1 cellular context compared by ENCODE assay signal in genomic region chr16:14405611-14406537, GRCh38.
TF ChIP-seq lines count a peak whose summit lies in the region.

No MANE protein-coding gene starts in this region.

TF ChIP-seq in HepG2, 621 proteins besides CTCF, POLR2A, EP300 and RAD21 (continued from another document and continues in another):
- TF ChIP-seq, protein P1, sequence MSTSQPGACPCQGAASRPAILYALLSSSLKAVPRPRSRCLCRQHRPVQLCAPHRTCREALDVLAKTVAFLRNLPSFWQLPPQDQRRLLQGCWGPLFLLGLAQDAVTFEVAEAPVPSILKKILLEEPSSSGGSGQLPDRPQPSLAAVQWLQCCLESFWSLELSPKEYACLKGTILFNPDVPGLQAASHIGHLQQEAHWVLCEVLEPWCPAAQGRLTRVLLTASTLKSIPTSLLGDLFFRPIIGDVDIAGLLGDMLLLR (CRISPR knock-in tag; IDR thresholded peaks at IDR 0.05): peak; percentile 94; the same call in 1 of the 2 replicates
- TF ChIP-seq ZNF709 (CRISPR knock-in tag; IDR thresholded peaks at IDR 0.05): peak; percentile 97
- 0 out of 2 replicates have a peak, but pooled peaks have one; percentile 48 for TF ChIP-seq FOXK2 (IDR thresholded peaks at IDR 0.05)
- TF ChIP-seq KAT8 (CRISPR knock-in tag; IDR thresholded peaks at IDR 0.05): peak; percentile 66
- 0 out of 2 replicates have a peak, but pooled peaks have one; percentile 65 for TF ChIP-seq ZSCAN20 (CRISPR knock-in tag; IDR thresholded peaks at IDR 0.05; ENCODE audit: borderline replicate concordance)
- TF ChIP-seq TP53 (CRISPR knock-in tag; conservative IDR thresholded peaks at IDR 0.05): peak; percentile 88
- TF ChIP-seq KDM5B (CRISPR knock-in tag; IDR thresholded peaks at IDR 0.05; ENCODE audit: borderline replicate concordance): peak; percentile 96
- TF ChIP-seq TFDP2 (CRISPR knock-in tag; IDR thresholded peaks at IDR 0.05): peak; percentile 75
- TF ChIP-seq ZNF414 (CRISPR knock-in tag; IDR thresholded peaks at IDR 0.05): peak; percentile 62; the same call in 1 of the 2 replicates
- TF ChIP-seq SRSF1 (optimal IDR thresholded peaks at IDR 0.05; ENCODE audit: low read depth, low read length): no peak
- TF ChIP-seq ZHX1 (CRISPR knock-in tag; IDR thresholded peaks at IDR 0.05; ENCODE audit: low read depth): 0 out of 2 replicates have a peak, but pooled peaks have one; percentile 52
- TF ChIP-seq HNRNPL (IDR thresholded peaks at IDR 0.05; ENCODE audit: low read depth, low read length): 0 out of 2 replicates have a peak, but pooled peaks have one; percentile 73
- TF ChIP-seq, protein P2, sequence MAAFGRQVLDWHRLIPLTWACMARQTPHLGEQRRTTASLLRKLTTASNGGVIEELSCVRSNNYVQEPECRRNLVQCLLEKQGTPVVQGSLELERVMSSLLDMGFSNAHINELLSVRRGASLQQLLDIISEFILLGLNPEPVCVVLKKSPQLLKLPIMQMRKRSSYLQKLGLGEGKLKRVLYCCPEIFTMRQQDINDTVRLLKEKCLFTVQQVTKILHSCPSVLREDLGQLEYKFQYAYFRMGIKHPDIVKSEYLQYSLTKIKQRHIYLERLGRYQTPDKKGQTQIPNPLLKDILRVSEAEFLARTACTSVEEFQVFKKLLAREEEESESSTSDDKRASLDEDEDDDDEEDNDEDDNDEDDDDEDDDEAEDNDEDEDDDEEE (CRISPR knock-in tag; IDR thresholded peaks at IDR 0.05): peak; percentile 88; the same call in 1 of the 2 replicates
- peak; percentile 96 for TF ChIP-seq SALL2 (CRISPR knock-in tag; IDR thresholded peaks at IDR 0.05)
- TF ChIP-seq YY1 (IDR thresholded peaks at IDR 0.05; ENCODE audit: insufficient read depth, insufficient replicate concordance, low read depth, low read length): peak; percentile 27
- peak; percentile 20 for TF ChIP-seq FOSL2 (CRISPR knock-in tag; IDR thresholded peaks at IDR 0.05)
- 0 out of 2 replicates have a peak, but pooled peaks have one; percentile 66 for TF ChIP-seq MYNN (CRISPR knock-in tag; IDR thresholded peaks at IDR 0.05; ENCODE audit: low read depth)
- TF ChIP-seq MNT (IDR thresholded peaks at IDR 0.05): peak; percentile 84
- TF ChIP-seq HNF1B (CRISPR knock-in tag; IDR thresholded peaks at IDR 0.05): peak; percentile 92
- TF ChIP-seq ZNF274 (CRISPR knock-in tag; IDR thresholded peaks at IDR 0.05): peak; percentile 97
- peak; percentile 99 for TF ChIP-seq EED (CRISPR knock-in tag; IDR thresholded peaks at IDR 0.05)
- peak; percentile 59; the same call in 1 of the 2 replicates for TF ChIP-seq E2F1 (CRISPR knock-in tag; IDR thresholded peaks at IDR 0.05)
- no peak for TF ChIP-seq ATF1 (CRISPR knock-in tag; IDR thresholded peaks at IDR 0.05)
- peak; percentile 77 for TF ChIP-seq CHD2 (IDR thresholded peaks at IDR 0.05; ENCODE audit: low read depth, low read length)
- peak; percentile 28; the same call in 1 of the 2 replicates for TF ChIP-seq ZNF879 (CRISPR knock-in tag; IDR thresholded peaks at IDR 0.05)
- peak; percentile 96 for TF ChIP-seq SRY (CRISPR knock-in tag; IDR thresholded peaks at IDR 0.05)
- TF ChIP-seq PITX1 (CRISPR knock-in tag; IDR thresholded peaks at IDR 0.05): peak; percentile 86
- peak; percentile 73; the same call in 1 of the 2 replicates for TF ChIP-seq TMF1 (CRISPR knock-in tag; IDR thresholded peaks at IDR 0.05; ENCODE audit: low read depth)
- peak; percentile 98 for TF ChIP-seq ZNF772 (CRISPR knock-in tag; IDR thresholded peaks at IDR 0.05)
- TF ChIP-seq SMAD1 (CRISPR knock-in tag; IDR thresholded peaks at IDR 0.05; ENCODE audit: borderline replicate concordance, low read depth): peak; percentile 43; the same call in 1 of the 2 replicates
- no peak for TF ChIP-seq SOX6 (IDR thresholded peaks at IDR 0.05)
- TF ChIP-seq SOX6 (CRISPR knock-in tag; IDR thresholded peaks at IDR 0.05): peak; percentile 78
- no peak for TF ChIP-seq ZBED4 (CRISPR knock-in tag; IDR thresholded peaks at IDR 0.05; ENCODE audit: borderline replicate concordance)
- no peak for TF ChIP-seq ZNF577 (CRISPR knock-in tag; IDR thresholded peaks at IDR 0.05; ENCODE audit: borderline replicate concordance, low read depth)
- peak; percentile 78; the same call in 1 of the 2 replicates for TF ChIP-seq NFE2L1 (CRISPR knock-in tag; IDR thresholded peaks at IDR 0.05; ENCODE audit: borderline replicate concordance)
- TF ChIP-seq ZNF367 (CRISPR knock-in tag; IDR thresholded peaks at IDR 0.05; ENCODE audit: borderline replicate concordance): no peak; the same call in 1 of the 2 replicates
- no peak for TF ChIP-seq JUN (CRISPR knock-in tag; IDR thresholded peaks at IDR 0.05)
- TF ChIP-seq DR1 (CRISPR knock-in tag; IDR thresholded peaks at IDR 0.05): peak; percentile 77
- no peak for TF ChIP-seq PRPF4 (IDR thresholded peaks at IDR 0.05; ENCODE audit: low read depth, low read length, poor library complexity, severe bottlenecking)
- peak; percentile 81; the same call in 1 of the 2 replicates for TF ChIP-seq ZNF264 (CRISPR knock-in tag; IDR thresholded peaks at IDR 0.05)
- TF ChIP-seq, protein P3, sequence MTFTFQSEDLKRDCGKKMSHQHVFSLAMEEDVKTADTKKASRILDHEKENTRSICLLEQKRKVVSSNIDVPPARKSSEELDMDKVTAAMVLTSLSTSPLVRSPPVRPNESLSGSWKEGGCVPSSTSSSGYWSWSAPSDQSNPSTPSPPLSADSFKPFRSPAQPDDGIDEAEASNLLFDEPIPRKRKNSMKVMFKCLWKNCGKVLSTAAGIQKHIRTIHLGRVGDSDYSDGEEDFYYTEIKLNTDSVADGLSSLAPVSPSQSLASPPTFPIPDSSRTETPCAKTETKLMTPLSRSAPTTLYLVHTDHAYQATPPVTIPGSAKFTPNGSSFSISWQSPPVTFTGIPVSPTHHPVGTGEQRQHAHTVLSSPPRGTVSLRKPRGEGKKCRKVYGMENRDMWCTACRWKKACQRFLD (CRISPR knock-in tag; IDR thresholded peaks at IDR 0.05; ENCODE audit: borderline replicate concordance): peak; percentile 89
- TF ChIP-seq, protein P4, sequence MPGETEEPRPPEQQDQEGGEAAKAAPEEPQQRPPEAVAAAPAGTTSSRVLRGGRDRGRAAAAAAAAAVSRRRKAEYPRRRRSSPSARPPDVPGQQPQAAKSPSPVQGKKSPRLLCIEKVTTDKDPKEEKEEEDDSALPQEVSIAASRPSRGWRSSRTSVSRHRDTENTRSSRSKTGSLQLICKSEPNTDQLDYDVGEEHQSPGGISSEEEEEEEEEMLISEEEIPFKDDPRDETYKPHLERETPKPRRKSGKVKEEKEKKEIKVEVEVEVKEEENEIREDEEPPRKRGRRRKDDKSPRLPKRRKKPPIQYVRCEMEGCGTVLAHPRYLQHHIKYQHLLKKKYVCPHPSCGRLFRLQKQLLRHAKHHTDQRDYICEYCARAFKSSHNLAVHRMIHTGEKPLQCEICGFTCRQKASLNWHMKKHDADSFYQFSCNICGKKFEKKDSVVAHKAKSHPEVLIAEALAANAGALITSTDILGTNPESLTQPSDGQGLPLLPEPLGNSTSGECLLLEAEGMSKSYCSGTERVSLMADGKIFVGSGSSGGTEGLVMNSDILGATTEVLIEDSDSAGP (CRISPR knock-in tag; IDR thresholded peaks at IDR 0.05; ENCODE audit: borderline replicate concordance): peak; percentile 94
- TF ChIP-seq ATF7-NPFF (CRISPR knock-in tag; IDR thresholded peaks at IDR 0.05; ENCODE audit: low read depth): peak; percentile 79
- TF ChIP-seq PCBP1 (IDR thresholded peaks at IDR 0.05; ENCODE audit: borderline replicate concordance, low read depth, low read length): 0 out of 2 replicates have a peak, but pooled peaks have one; percentile 23
